14 cellular contexts compared by ENCODE assay signal in genomic region chr11:17314232-17314547, GRCh38. TPM values are rescaled to one million over a fixed set of nuclear protein-coding genes. Genes with fewer than 3 reads are reported as not detected.
DNase-seq lines count a peak whose midpoint lies in the region; ATAC-seq lines count a peak whose summit lies in the region.
"Had no signal": no experiment of that assay in that cellular context is flagged by ENCODE, and none has a peak within 500 bp of the region (broad histone marks: within the 10 kb centered on the region; RNA-seq: fewer than 3 reads in every experiment).

No MANE protein-coding gene starts in this region.

- CTCF ChIA-PET in activated CD4-positive, alpha-beta T cell treated with anti-CD3 and anti-CD28 coated beads for 36 hours (lab: Charles Lee), result interaction anchor here (0.7 kb wide), 1 partner anchor 485 kb away, joined by 3 read pairs; no protein-coding TSS in a partner anchor

- ATAC-seq in activated CD4-positive, alpha-beta T cell treated with anti-CD3 and anti-CD28 coated beads for 36 hours, result no peak
- no peak for ATAC-seq in stimulated activated naive B cell treated with anti-CD40 and anti-IgM and Interleukin-4, amounts not matched to agents 10 μg/mL and 1 μg/mL and 100 μg/mL, for 72 hours (replicated peaks)
- ATAC-seq in GM18858 (IDR thresholded peaks at IDR 0.05; ENCODE audit: unreplicated experiment), result no peak
- ATAC-seq in HG03565 (IDR thresholded peaks at IDR 0.05; ENCODE audit: unreplicated experiment), result no peak
- ATAC-seq: right cardiac atrium had no signal

- H3K9me3 Mint-ChIP-seq in activated CD4-positive, alpha-beta T cell treated with anti-CD3 and anti-CD28 coated beads, Interleukin-2, amount 10 ng/mL, durations not matched to agents 24 days and 14 days, result no peaks in the 10 kb centered on the region
- H3K9me3 Mint-ChIP-seq in activated CD4-positive, alpha-beta T cell treated with anti-CD3 and anti-CD28 coated beads for 36 hours (ENCODE audit: low read depth), result no peaks in the 10 kb centered on the region
- H3K9me3 Mint-ChIP-seq in stimulated activated naive B cell treated with anti-CD40 and anti-IgM and Interleukin-4, amounts not matched to agents 10 μg/mL and 1 μg/mL and 100 μg/mL, for 72 hours, result no peaks in the 10 kb centered on the region
- H3K9me3 Mint-ChIP-seq: activated naive CD4-positive, alpha-beta T cell treated with anti-CD3 and anti-CD28 coated beads, Interleukin-2, amount 50 U/mL, for 24 hours; IgD-negative memory B cell had no signal

- H3K4me3 Mint-ChIP-seq in activated CD4-positive, alpha-beta T cell treated with anti-CD3 and anti-CD28 coated beads, Interleukin-2, amount 10 ng/mL, durations not matched to agents 24 days and 14 days, result no peak overlapping the region
- no peak overlapping the region for H3K4me3 Mint-ChIP-seq in activated CD4-positive, alpha-beta T cell treated with anti-CD3 and anti-CD28 coated beads for 36 hours
- no peak overlapping the region for H3K4me3 Mint-ChIP-seq in stimulated activated naive B cell treated with anti-CD40 and anti-IgM and Interleukin-4, amounts not matched to agents 10 μg/mL and 1 μg/mL and 100 μg/mL, for 72 hours
- H3K4me3 Mint-ChIP-seq: activated naive CD4-positive, alpha-beta T cell treated with anti-CD3 and anti-CD28 coated beads, Interleukin-2, amount 50 U/mL, for 24 hours; B cell; IgD-negative memory B cell had no signal

- intact Hi-C loops in activated CD4-positive, alpha-beta T cell treated with anti-CD3 and anti-CD28 coated beads, Interleukin-2, amount 10 ng/mL, durations not matched to agents 24 days and 14 days (cut with micrococcal nuclease), result loop anchor here (2.0 kb wide), 2 partner anchors 15 to 37 kb away; partner anchors contain the start of gene NUCB2
- intact Hi-C loops in activated CD4-positive, alpha-beta T cell treated with anti-CD3 and anti-CD28 coated beads for 36 hours (cut with DNase I, micrococcal nuclease), result no loop called here

- no peaks in the 10 kb centered on the region for H3K4me1 Mint-ChIP-seq in activated CD4-positive, alpha-beta T cell treated with anti-CD3 and anti-CD28 coated beads, Interleukin-2, amount 10 ng/mL, durations not matched to agents 24 days and 14 days
- no peaks in the 10 kb centered on the region for H3K4me1 Mint-ChIP-seq in activated CD4-positive, alpha-beta T cell treated with anti-CD3 and anti-CD28 coated beads for 36 hours
- H3K4me1 Mint-ChIP-seq in stimulated activated naive B cell treated with anti-CD40 and anti-IgM and Interleukin-4, amounts not matched to agents 10 μg/mL and 1 μg/mL and 100 μg/mL, for 72 hours, result no peaks in the 10 kb centered on the region
- H3K4me1 Mint-ChIP-seq: activated naive CD4-positive, alpha-beta T cell treated with anti-CD3 and anti-CD28 coated beads, Interleukin-2, amount 50 U/mL, for 24 hours; B cell; IgD-negative memory B cell had no signal

- peak; percentile 41 for DNase-seq in activated CD4-positive, alpha-beta T cell treated with anti-CD3 and anti-CD28 coated beads, Interleukin-2, amount 10 ng/mL, durations not matched to agents 24 days and 14 days
- DNase-seq in activated CD4-positive, alpha-beta T cell treated with anti-CD3 and anti-CD28 coated beads for 36 hours, result no peak
- DNase-seq in SW480 (ENCODE audit: low spot score), result peak; percentile 21
- DNase-seq in glomerular visceral epithelial cell (ENCODE audit: extremely low spot score), result peak; percentile 5
- DNase-seq in effector CD8-positive, alpha-beta T cell (lab: John Stamatoyannopoulos, UW), result no peak
- DNase-seq in stimulated activated naive B cell treated with anti-CD40 and anti-IgM and Interleukin-4, amounts not matched to agents 10 μg/mL and 1 μg/mL and 100 μg/mL, for 72 hours, result no peak
- DNase-seq: activated CD4-positive, alpha-beta T cell treated with anti-CD3 and anti-CD28 coated beads, Interleukin-2, amount 50 U/mL, for 4 hours; NCI-H510A treated with DMSO at 0.1 percent for 48 hours; right cardiac atrium had no signal

- H3K27ac Mint-ChIP-seq in activated CD4-positive, alpha-beta T cell treated with anti-CD3 and anti-CD28 coated beads, Interleukin-2, amount 10 ng/mL, durations not matched to agents 24 days and 14 days, result no peak overlapping the region
- H3K27ac Mint-ChIP-seq in activated CD4-positive, alpha-beta T cell treated with anti-CD3 and anti-CD28 coated beads for 36 hours, result no peak overlapping the region
- H3K27ac Mint-ChIP-seq in stimulated activated naive B cell treated with anti-CD40 and anti-IgM and Interleukin-4, amounts not matched to agents 10 μg/mL and 1 μg/mL and 100 μg/mL, for 72 hours, result no peak overlapping the region
- H3K27ac Mint-ChIP-seq: activated naive CD4-positive, alpha-beta T cell treated with anti-CD3 and anti-CD28 coated beads, Interleukin-2, amount 50 U/mL, for 24 hours; B cell; IgD-negative memory B cell had no signal

- no peaks in the 10 kb centered on the region for H3K27me3 Mint-ChIP-seq in activated CD4-positive, alpha-beta T cell treated with anti-CD3 and anti-CD28 coated beads, Interleukin-2, amount 10 ng/mL, durations not matched to agents 24 days and 14 days
- H3K27me3 Mint-ChIP-seq in activated CD4-positive, alpha-beta T cell treated with anti-CD3 and anti-CD28 coated beads for 36 hours, result no peaks in the 10 kb centered on the region
- H3K27me3 Mint-ChIP-seq in stimulated activated naive B cell treated with anti-CD40 and anti-IgM and Interleukin-4, amounts not matched to agents 10 μg/mL and 1 μg/mL and 100 μg/mL, for 72 hours, result no peaks in the 10 kb centered on the region
- H3K27me3 Mint-ChIP-seq: activated naive CD4-positive, alpha-beta T cell treated with anti-CD3 and anti-CD28 coated beads, Interleukin-2, amount 50 U/mL, for 24 hours; B cell; IgD-negative memory B cell had no signal

- H3K36me3 Mint-ChIP-seq in activated CD4-positive, alpha-beta T cell treated with anti-CD3 and anti-CD28 coated beads, Interleukin-2, amount 10 ng/mL, durations not matched to agents 24 days and 14 days (ENCODE audit: low read depth), result peaks cover 30% of the 10 kb centered on the region
- peaks cover 16% of the 10 kb centered on the region for H3K36me3 Mint-ChIP-seq in activated CD4-positive, alpha-beta T cell treated with anti-CD3 and anti-CD28 coated beads for 36 hours (ENCODE audit: low read depth)
- H3K36me3 Mint-ChIP-seq in stimulated activated naive B cell treated with anti-CD40 and anti-IgM and Interleukin-4, amounts not matched to agents 10 μg/mL and 1 μg/mL and 100 μg/mL, for 72 hours, result peaks cover 2 to 4% of the 10 kb centered on the region in 2 donors

- POLR2A ChIA-PET in activated CD4-positive, alpha-beta T cell treated with anti-CD3 and anti-CD28 coated beads for 36 hours (lab: Charles Lee), result interaction anchor here (0.6 kb wide), 1 partner anchor 50 kb away, joined by 3 read pairs; no protein-coding TSS in a partner anchor

RNA-seq across cellular contexts. Expression of gene NCR3LG1, which starts 37.4 kb away (rescaled TPM):
- total RNA-seq in activated CD4-positive, alpha-beta T cell treated with anti-CD3 and anti-CD28 coated beads, Interleukin-2, amount 10 ng/mL, durations not matched to agents 24 days and 14 days, result 4.4 and 4.5 TPM in 2 replicates
- under 1 TPM; 0.80 to 0.86 TPM for total RNA-seq in activated CD4-positive, alpha-beta T cell treated with anti-CD3 and anti-CD28 coated beads for 36 hours

RNA-seq across cellular contexts. Expression of gene NUCB2, which starts 37.7 kb away (rescaled TPM):
- total RNA-seq in activated CD4-positive, alpha-beta T cell treated with anti-CD3 and anti-CD28 coated beads, Interleukin-2, amount 10 ng/mL, durations not matched to agents 24 days and 14 days, result 48.6 and 52.7 TPM in 2 replicates
- 10 to 100 TPM; 45.0 to 59.9 TPM for total RNA-seq in activated CD4-positive, alpha-beta T cell treated with anti-CD3 and anti-CD28 coated beads for 36 hours

Comparison
In these comparisons a context has a peak if more than half of its experiments do, and no peak if none do; other contexts are left out.
1. DNase-seq: peak in activated CD4-positive, alpha-beta T cell treated with anti-CD3 and anti-CD28 coated beads, Interleukin-2, amount 10 ng/mL, durations not matched to agents 24 days and 14 days (single experiment), SW480 (single experiment) and glomerular visceral epithelial cell (single experiment); none in activated CD4-positive, alpha-beta T cell treated with anti-CD3 and anti-CD28 coated beads for 36 hours (single experiment), effector CD8-positive, alpha-beta T cell (single experiment) and stimulated activated naive B cell treated with anti-CD40 and anti-IgM and Interleukin-4, amounts not matched to agents 10 μg/mL and 1 μg/mL and 100 μg/mL, for 72 hours (single experiment).